In genomic region chr12:6828671-6829531, GRCh38 we compare ENCODE assay signal across 1 cellular context.
A peak's percentile ranks its signal among the peaks of the same experiment; 100 is the strongest.
TF ChIP-seq lines count a peak whose summit lies in the region.

No MANE protein-coding gene starts in this region.

TF ChIP-seq in HepG2, 621 proteins besides CTCF, POLR2A, EP300 and RAD21 (continued from another document and continues in another):
- TF ChIP-seq ZXDC (CRISPR knock-in tag; IDR thresholded peaks at IDR 0.05) (no peak), ZBTB21 (CRISPR knock-in tag; IDR thresholded peaks at IDR 0.05) (no peak), ISX (CRISPR knock-in tag; conservative IDR thresholded peaks at IDR 0.05) (no peak), E2F1 (CRISPR knock-in tag; IDR thresholded peaks at IDR 0.05) (no peak), WIZ (CRISPR knock-in tag; IDR thresholded peaks at IDR 0.05) (no peak), MLX (CRISPR knock-in tag; IDR thresholded peaks at IDR 0.05) (no peak), AGO1 (IDR thresholded peaks at IDR 0.05; ENCODE audit: low read depth, low read length, poor library complexity, severe bottlenecking) (peak; percentile 67), KDM6A (CRISPR knock-in tag; IDR thresholded peaks at IDR 0.05; ENCODE audit: low read depth) (no peak), CEBPB (IDR thresholded peaks at IDR 0.05; ENCODE audit: borderline replicate concordance, low read depth, low read length) (no peak), RELA (CRISPR knock-in tag; IDR thresholded peaks at IDR 0.05) (no peak), MYNN (CRISPR knock-in tag; IDR thresholded peaks at IDR 0.05; ENCODE audit: low read depth) (no peak), ZHX1 (CRISPR knock-in tag; IDR thresholded peaks at IDR 0.05; ENCODE audit: low read depth) (no peak), ZNF280D (CRISPR knock-in tag; IDR thresholded peaks at IDR 0.05) (no peak), ZBTB20 (CRISPR knock-in tag; IDR thresholded peaks at IDR 0.05; ENCODE audit: borderline replicate concordance, low read depth) (peak; percentile 55; the same call in 1 of the 2 replicates), ZNF768 (CRISPR knock-in tag; IDR thresholded peaks at IDR 0.05) (peak; percentile 42; the same call in 1 of the 2 replicates), ZNF143 (CRISPR knock-in tag; IDR thresholded peaks at IDR 0.05) (no peak), ZNF253 (CRISPR knock-in tag; IDR thresholded peaks at IDR 0.05; ENCODE audit: borderline replicate concordance) (no peak), PRDM15 (CRISPR knock-in tag; IDR thresholded peaks at IDR 0.05) (no peak), ZNF577 (CRISPR knock-in tag; IDR thresholded peaks at IDR 0.05; ENCODE audit: borderline replicate concordance, low read depth) (no peak), GTF3A (CRISPR knock-in tag; conservative IDR thresholded peaks at IDR 0.05) (no peak), KLF9 (CRISPR knock-in tag; IDR thresholded peaks at IDR 0.05; ENCODE audit: low read depth) (no peak), GLMP (CRISPR knock-in tag; IDR thresholded peaks at IDR 0.05; ENCODE audit: borderline replicate concordance) (no peak), ZNF331 (CRISPR knock-in tag; IDR thresholded peaks at IDR 0.05) (no peak), MIXL1 (CRISPR knock-in tag; IDR thresholded peaks at IDR 0.05) (no peak), ZBTB33 (CRISPR knock-in tag; IDR thresholded peaks at IDR 0.05) (0 out of 2 replicates have a peak, but pooled peaks have one; percentile 11), ZNF780A (CRISPR knock-in tag; IDR thresholded peaks at IDR 0.05) (no peak), PAXIP1 (CRISPR knock-in tag; conservative IDR thresholded peaks at IDR 0.05) (no peak), CENPT (CRISPR knock-in tag; IDR thresholded peaks at IDR 0.05; ENCODE audit: low read depth) (no peak), ZNF720 (CRISPR knock-in tag; IDR thresholded peaks at IDR 0.05) (no peak), ZNF460 (CRISPR knock-in tag; IDR thresholded peaks at IDR 0.05; ENCODE audit: borderline replicate concordance) (no peak), ELF4 (CRISPR knock-in tag; IDR thresholded peaks at IDR 0.05; ENCODE audit: borderline replicate concordance) (no peak; the same call in 1 of the 2 replicates), ZNF7 (CRISPR knock-in tag; IDR thresholded peaks at IDR 0.05) (no peak), ZNF362 (CRISPR knock-in tag; IDR thresholded peaks at IDR 0.05; ENCODE audit: borderline replicate concordance) (no peak), NR1H2 (CRISPR knock-in tag; IDR thresholded peaks at IDR 0.05; ENCODE audit: borderline replicate concordance, low read depth) (no peak), MAFF (IDR thresholded peaks at IDR 0.05; ENCODE audit: low read depth, low read length) (no peak), KAT2B (IDR thresholded peaks at IDR 0.05; ENCODE audit: borderline replicate concordance, low read depth, low read length) (no peak)
